9 cellular contexts compared by ENCODE assay signal in genomic region chr1:223731076-223731770, GRCh38. TPM values are rescaled to one million over a fixed set of nuclear protein-coding genes. Genes with fewer than 3 reads are reported as not detected.
DNase-seq lines count a peak whose midpoint lies in the region; ATAC-seq, FAIRE-seq and TF ChIP-seq lines count a peak whose summit lies in the region.
"Had no signal": no experiment of that assay in that cellular context is flagged by ENCODE, and none has a peak within 500 bp of the region (broad histone marks: within the 10 kb centered on the region; RNA-seq: fewer than 3 reads in every experiment).

No MANE protein-coding gene starts in this region.

- no peaks in the 10 kb centered on the region for H3K9me2 ChIP-seq in hepatocyte (replicated peaks; ENCODE audit: insufficient read depth)

- H3F3A ChIP-seq in smooth muscle cell (ENCODE audit: low read depth): peaks cover 30% of the 10 kb centered on the region

- H3K27me3 ChIP-seq in hepatocyte: no peaks in the 10 kb centered on the region
- H3K27me3 ChIP-seq in smooth muscle cell (ENCODE audit: low read depth): no peaks in the 10 kb centered on the region
- no peaks in the 10 kb centered on the region for H3K27me3 ChIP-seq in HAP-1 (ENCODE audit: low read depth)

- CTCF ChIA-PET in HEK293 (lab: Yijun Ruan, JAX): interaction anchor here (0.6 to 4.6 kb wide), 7 partner anchors 18 to 1192 kb away, joined by 3 to 23 read pairs (median 3); partner anchors contain the start of gene CAPN2

- FAIRE-seq in RCC 7860 (lab: Jason Lieb, UNC): no peak

- H3K9ac ChIP-seq in smooth muscle cell (ENCODE audit: low read depth): peak overlapping the region; percentile 62

- H2AFZ ChIP-seq in hepatocyte: no peak overlapping the region
- H2AFZ ChIP-seq in smooth muscle cell (ENCODE audit: low read depth): no peak overlapping the region

- no peak for TF ChIP-seq CTCF in HEK293 (tag by site-specific recombination; IDR thresholded peaks at IDR 0.05)
- no peak for TF ChIP-seq CTCF in hepatocyte (IDR thresholded peaks at IDR 0.05; ENCODE audit: poor library complexity)
- no peak for TF ChIP-seq CTCF in smooth muscle cell (IDR thresholded peaks at IDR 0.05; ENCODE audit: borderline replicate concordance, insufficient read depth, poor library complexity, severe bottlenecking)

- in situ Hi-C loops in HAP-1 (cut with MboI; ENCODE audit: low sequenced_read_pairs): no loop called here

- peak; percentile 81 for DNase-seq in amniotic epithelial cell (ENCODE audit: low read depth)
- DNase-seq in hepatocyte (ENCODE audit: low spot score): peak; percentile 78
- peak; percentile 32 for DNase-seq in smooth muscle cell (lab: John Stamatoyannopoulos, UW; ENCODE audit: unreplicated experiment)
- DNase-seq in NK-92 (lab: John Stamatoyannopoulos, UW; ENCODE audit: unreplicated experiment): no peak
- no peak for DNase-seq in HAP-1 (ENCODE audit: low spot score in 2 of 2)
- no peak for DNase-seq in RCC 7860 (ENCODE audit: low spot score)

- WGBS in hepatocyte (ENCODE audit: low lambda C conversion rate, missing lambda C conversion rate): 68% methylated on average over 13 of the region's 13 CpGs
- whole genome bisulfite sequencing in smooth muscle cell (ENCODE audit: low lambda C conversion rate): 47% methylated on average over 12 of the region's 13 CpGs

- H3K27ac ChIP-seq in HEK293 (ENCODE audit: extremely low read depth, low read depth, low read length) (no peak overlapping the region), hepatocyte (peak overlapping the region; percentile 77), smooth muscle cell (ENCODE audit: low read depth) (peak overlapping the region; percentile 97)
- H3K27ac ChIP-seq: HL-60 had no signal

- H3K79me2 ChIP-seq in hepatocyte: peaks cover 61% of the 10 kb centered on the region
- H3K79me2 ChIP-seq in smooth muscle cell (ENCODE audit: low read depth): peaks cover 56% of the 10 kb centered on the region

- peaks cover 35% of the 10 kb centered on the region for H3K4me1 ChIP-seq in HEK293 (ENCODE audit: control insufficient read depth, insufficient read depth, low read length)
- H3K4me1 ChIP-seq in hepatocyte (ENCODE audit: insufficient read depth): peaks cover 53% of the 10 kb centered on the region
- H3K4me1 ChIP-seq in smooth muscle cell (ENCODE audit: low read depth): peaks cover 34% of the 10 kb centered on the region
- H3K4me1 ChIP-seq in HAP-1: peaks cover 17% of the 10 kb centered on the region

- POLR2A ChIA-PET in HEK293 (lab: Yijun Ruan, JAX): interaction anchor here (0.7 to 1.8 kb wide), 2 partner anchors 11 to 24 kb away, joined by 3 to 6 read pairs; no protein-coding TSS in a partner anchor

- H3K4me2 ChIP-seq in hepatocyte (peak overlapping the region; percentile 38), smooth muscle cell (peak overlapping the region; percentile 60)

- H3K4me3 ChIP-seq in HEK293 (ENCODE audit: low read depth, low read length): no peak overlapping the region
- no peak overlapping the region for H3K4me3 ChIP-seq in hepatocyte
- H3K4me3 ChIP-seq in smooth muscle cell: no peak overlapping the region
- no peak overlapping the region for H3K4me3 ChIP-seq in HAP-1

- H4K20me1 ChIP-seq in hepatocyte (ENCODE audit: insufficient read depth, poor library complexity, severe bottlenecking): no peaks in the 10 kb centered on the region
- H4K20me1 ChIP-seq in smooth muscle cell (ENCODE audit: low read depth): no peaks in the 10 kb centered on the region

- H3K36me3 ChIP-seq in HEK293 (ENCODE audit: control insufficient read depth in 2 of 2, insufficient read depth in 1 of 2, low read length in 2 of 2): peaks cover 0 to 19% of the 10 kb centered on the region in 2 experiments; a peak in 1 of 3 replicates
- no peaks in the 10 kb centered on the region for H3K36me3 ChIP-seq in hepatocyte (replicated peaks; ENCODE audit: insufficient read depth, low read depth)
- no peaks in the 10 kb centered on the region for H3K36me3 ChIP-seq in smooth muscle cell (ENCODE audit: low read depth)
- H3K36me3 ChIP-seq in HAP-1 (replicated peaks): peaks cover 12% of the 10 kb centered on the region

- no peaks in the 10 kb centered on the region for H3K9me3 ChIP-seq in HEK293 (ENCODE audit: control insufficient read depth, insufficient read depth, low read depth, low read length)
- no peaks in the 10 kb centered on the region for H3K9me3 ChIP-seq in hepatocyte (ENCODE audit: low read depth)
- H3K9me3 ChIP-seq in smooth muscle cell (replicated peaks; ENCODE audit: low read depth): no peaks in the 10 kb centered on the region
- H3K9me3 ChIP-seq in HAP-1: no peaks in the 10 kb centered on the region

- ATAC-seq in GM21737 (IDR thresholded peaks at IDR 0.05; ENCODE audit: unreplicated experiment): no peak

TF ChIP-seq in HEK293, 187 proteins besides CTCF, POLR2A, EP300 and RAD21 (continues in another document):
- 0 out of 2 replicates have a peak, but pooled peaks have one; percentile 14 for TF ChIP-seq ZSCAN18 (tag by site-specific recombination; IDR thresholded peaks at IDR 0.05)
- TF ChIP-seq ZNF350 (tag by site-specific recombination; IDR thresholded peaks at IDR 0.05): peak; percentile 91; the same call in 1 of the 2 replicates
- no peak for TF ChIP-seq ZBTB8A (tag by site-specific recombination; IDR thresholded peaks at IDR 0.05)
- TF ChIP-seq EGR2 (tag by site-specific recombination; IDR thresholded peaks at IDR 0.05; ENCODE audit: low read depth): peak; percentile 50; the same call in 1 of the 2 replicates
- TF ChIP-seq ZNF792 (tag by site-specific recombination; IDR thresholded peaks at IDR 0.05): peak; percentile 66; the same call in 1 of the 2 replicates
- peak; percentile 32; the same call in 1 of the 2 replicates for TF ChIP-seq ZIC2 (tag by site-specific recombination; IDR thresholded peaks at IDR 0.05)
- TF ChIP-seq ZNF677 (tag by site-specific recombination; IDR thresholded peaks at IDR 0.05): peak; percentile 50; the same call in 1 of the 2 replicates
- TF ChIP-seq, protein P1, sequence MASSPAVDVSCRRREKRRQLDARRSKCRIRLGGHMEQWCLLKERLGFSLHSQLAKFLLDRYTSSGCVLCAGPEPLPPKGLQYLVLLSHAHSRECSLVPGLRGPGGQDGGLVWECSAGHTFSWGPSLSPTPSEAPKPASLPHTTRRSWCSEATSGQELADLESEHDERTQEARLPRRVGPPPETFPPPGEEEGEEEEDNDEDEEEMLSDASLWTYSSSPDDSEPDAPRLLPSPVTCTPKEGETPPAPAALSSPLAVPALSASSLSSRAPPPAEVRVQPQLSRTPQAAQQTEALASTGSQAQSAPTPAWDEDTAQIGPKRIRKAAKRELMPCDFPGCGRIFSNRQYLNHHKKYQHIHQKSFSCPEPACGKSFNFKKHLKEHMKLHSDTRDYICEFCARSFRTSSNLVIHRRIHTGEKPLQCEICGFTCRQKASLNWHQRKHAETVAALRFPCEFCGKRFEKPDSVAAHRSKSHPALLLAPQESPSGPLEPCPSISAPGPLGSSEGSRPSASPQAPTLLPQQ (tag by site-specific recombination; IDR thresholded peaks at IDR 0.05): no peak; the same call in 1 of the 2 replicates
- TF ChIP-seq, protein P2, sequence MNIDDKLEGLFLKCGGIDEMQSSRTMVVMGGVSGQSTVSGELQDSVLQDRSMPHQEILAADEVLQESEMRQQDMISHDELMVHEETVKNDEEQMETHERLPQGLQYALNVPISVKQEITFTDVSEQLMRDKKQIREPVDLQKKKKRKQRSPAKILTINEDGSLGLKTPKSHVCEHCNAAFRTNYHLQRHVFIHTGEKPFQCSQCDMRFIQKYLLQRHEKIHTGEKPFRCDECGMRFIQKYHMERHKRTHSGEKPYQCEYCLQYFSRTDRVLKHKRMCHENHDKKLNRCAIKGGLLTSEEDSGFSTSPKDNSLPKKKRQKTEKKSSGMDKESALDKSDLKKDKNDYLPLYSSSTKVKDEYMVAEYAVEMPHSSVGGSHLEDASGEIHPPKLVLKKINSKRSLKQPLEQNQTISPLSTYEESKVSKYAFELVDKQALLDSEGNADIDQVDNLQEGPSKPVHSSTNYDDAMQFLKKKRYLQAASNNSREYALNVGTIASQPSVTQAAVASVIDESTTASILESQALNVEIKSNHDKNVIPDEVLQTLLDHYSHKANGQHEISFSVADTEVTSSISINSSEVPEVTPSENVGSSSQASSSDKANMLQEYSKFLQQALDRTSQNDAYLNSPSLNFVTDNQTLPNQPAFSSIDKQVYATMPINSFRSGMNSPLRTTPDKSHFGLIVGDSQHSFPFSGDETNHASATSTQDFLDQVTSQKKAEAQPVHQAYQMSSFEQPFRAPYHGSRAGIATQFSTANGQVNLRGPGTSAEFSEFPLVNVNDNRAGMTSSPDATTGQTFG (tag by site-specific recombination; IDR thresholded peaks at IDR 0.05; ENCODE audit: borderline replicate concordance): 0 out of 2 replicates have a peak, but pooled peaks have one; percentile 36
- peak; percentile 98 for TF ChIP-seq ZNF571 (tag by site-specific recombination; IDR thresholded peaks at IDR 0.05)
- 0 out of 2 replicates have a peak, but pooled peaks have one; percentile 43 for TF ChIP-seq MYNN (tag by site-specific recombination; IDR thresholded peaks at IDR 0.05; ENCODE audit: borderline replicate concordance)

RNA-seq across cellular contexts. Expression of gene CAPN2, which starts 18.9 kb away (rescaled TPM):
- total RNA-seq in hepatocyte (123 and 147 TPM in 2 replicates), smooth muscle cell (213 and 229 TPM in 2 replicates)
- polyA plus RNA-seq in hepatocyte (161 and 162 TPM in 2 replicates), smooth muscle cell (182 and 210 TPM in 2 replicates)

Comparison
In these comparisons a context has a peak if more than half of its experiments do, and no peak if none do; other contexts are left out.
1. DNase-seq: peak in amniotic epithelial cell (single experiment), hepatocyte (single experiment) and smooth muscle cell (single experiment); none in NK-92 (single experiment), HAP-1 (0 of 2) and RCC 7860 (single experiment).